1 cellular context compared by ENCODE assay signal in the genomic region with DNA sequence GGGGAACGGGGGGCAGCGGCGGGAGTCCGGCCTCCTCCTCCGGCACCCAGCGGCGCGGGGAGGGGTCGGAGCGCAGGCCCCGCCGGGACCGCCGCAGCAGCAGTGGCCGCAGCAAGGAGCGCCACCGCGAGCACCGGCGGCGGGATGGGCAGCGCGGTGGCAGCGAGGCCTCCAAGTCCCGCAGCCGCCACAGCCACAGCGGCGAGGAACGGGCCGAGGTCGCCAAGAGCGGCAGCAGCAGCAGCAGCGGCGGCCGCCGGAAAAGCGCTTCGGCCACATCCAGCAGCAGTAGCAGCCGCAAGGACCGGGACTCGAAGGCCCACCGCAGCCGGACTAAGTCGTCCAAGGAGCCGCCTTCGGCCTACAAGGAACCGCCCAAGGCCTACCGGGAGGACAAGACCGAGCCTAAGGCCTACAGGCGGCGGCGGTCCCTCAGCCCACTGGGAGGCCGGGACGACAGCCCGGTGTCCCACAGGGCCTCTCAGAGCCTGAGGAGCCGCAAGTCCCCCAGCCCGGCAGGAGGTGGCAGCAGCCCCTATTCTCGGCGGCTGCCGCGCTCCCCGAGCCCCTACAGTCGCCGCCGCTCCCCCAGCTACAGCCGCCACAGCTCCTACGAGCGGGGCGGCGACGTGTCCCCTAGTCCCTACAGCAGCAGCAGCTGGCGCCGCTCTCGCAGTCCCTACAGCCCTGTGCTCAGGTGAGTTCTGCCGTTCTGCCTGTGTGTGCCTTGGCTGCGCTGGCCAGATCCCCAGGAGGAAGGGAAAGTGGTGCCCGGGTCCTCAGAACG.
TF ChIP-seq lines count a peak whose summit lies in the region.

No MANE protein-coding gene starts in this region.

TF ChIP-seq in HepG2, 621 proteins besides CTCF, POLR2A, EP300 and RAD21 (continued from another document and continues in another):
- TF ChIP-seq TMF1 (CRISPR knock-in tag; IDR thresholded peaks at IDR 0.05; ENCODE audit: low read depth) = peak; percentile 38; the same call in 1 of the 2 replicates
- no peak for TF ChIP-seq FOXK2 (IDR thresholded peaks at IDR 0.05)
- TF ChIP-seq MED13 (CRISPR knock-in tag; IDR thresholded peaks at IDR 0.05) = no peak
- TF ChIP-seq ZNF101 (CRISPR knock-in tag; IDR thresholded peaks at IDR 0.05; ENCODE audit: borderline replicate concordance, low read depth) = no peak
- TF ChIP-seq, protein P1, sequence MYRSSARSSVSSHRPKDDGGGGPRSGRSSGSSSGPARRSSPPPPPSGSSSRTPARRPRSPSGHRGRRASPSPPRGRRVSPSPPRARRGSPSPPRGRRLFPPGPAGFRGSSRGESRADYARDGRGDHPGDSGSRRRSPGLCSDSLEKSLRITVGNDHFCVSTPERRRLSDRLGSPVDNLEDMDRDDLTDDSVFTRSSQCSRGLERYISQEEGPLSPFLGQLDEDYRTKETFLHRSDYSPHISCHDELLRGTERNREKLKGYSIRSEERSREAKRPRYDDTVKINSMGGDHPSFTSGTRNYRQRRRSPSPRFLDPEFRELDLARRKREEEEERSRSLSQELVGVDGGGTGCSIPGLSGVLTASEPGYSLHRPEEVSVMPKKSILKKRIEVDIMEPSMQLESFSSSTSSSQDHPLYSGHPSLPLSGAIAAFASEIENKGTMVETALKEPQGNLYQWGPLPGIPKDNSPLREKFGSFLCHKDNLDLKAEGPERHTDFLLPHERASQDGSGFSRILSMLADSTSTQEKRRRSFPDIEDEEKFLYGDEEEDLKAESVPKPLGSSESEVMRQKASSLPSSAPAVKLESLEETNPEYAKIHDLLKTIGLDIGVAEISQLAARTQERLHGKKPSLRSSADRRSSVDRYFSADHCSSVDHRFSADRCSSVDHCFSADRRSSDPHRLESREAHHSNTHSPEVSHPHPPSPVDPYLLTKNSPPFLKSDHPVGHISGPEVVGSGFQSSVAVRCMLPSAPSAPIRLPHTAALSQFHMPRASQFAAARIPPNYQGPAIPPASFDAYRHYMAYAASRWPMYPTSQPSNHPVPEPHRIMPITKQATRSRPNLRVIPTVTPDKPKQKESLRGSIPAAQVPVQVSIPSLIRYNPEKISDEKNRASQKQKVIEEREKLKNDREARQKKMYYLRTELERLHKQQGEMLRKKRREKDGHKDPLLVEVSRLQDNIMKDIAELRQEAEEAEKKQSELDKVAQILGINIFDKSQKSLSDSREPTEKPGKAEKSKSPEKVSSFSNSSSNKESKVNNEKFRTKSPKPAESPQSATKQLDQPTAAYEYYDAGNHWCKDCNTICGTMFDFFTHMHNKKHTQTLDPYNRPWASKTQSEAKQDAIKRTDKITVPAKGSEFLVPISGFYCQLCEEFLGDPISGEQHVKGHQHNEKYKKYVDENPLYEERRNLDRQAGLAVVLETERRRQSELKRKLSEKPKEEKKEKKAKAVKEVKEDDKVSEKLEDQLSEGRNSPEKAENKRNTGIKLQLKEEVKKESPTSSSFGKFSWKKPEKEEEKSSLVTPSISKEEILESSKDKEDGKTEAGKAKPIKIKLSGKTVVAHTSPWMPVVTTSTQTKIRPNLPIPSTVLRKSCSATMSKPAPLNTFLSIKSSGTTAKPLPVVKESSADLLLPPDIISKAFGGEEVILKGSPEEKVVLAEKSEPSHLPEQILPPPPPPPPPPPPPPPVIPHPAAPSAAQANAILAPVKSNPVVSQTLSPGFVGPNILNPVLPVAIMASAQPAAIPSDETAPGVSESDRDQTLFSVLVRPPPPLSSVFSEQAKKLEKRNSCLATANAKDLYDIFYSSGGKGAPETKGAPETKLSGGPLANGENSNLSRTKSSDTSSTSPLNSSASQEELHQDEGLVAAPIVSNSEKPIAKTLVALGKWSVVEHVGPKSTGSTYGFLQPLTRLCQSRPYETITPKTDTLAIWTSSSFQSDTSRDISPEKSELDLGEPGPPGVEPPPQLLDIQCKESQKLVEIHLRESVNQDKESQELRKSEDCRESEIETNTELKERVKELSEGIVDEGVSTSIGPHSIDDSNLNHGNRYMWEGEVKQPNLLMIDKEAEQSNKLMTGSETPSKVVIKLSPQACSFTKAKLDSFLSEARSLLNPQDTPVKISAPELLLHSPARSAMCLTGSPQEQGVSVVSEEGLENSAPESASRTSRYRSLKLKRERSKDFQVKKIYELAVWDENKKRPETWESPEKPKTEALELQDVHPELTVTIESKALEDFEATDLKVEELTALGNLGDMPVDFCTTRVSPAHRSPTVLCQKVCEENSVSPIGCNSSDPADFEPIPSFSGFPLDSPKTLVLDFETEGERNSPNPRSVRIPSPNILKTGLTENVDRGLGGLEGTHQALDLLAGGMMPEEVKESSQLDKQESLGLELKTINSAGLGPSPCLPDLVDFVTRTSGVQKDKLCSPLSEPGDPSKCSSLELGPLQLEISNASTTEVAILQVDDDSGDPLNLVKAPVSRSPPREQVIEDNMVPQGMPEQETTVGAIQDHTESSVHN (CRISPR knock-in tag; IDR thresholded peaks at IDR 0.05) = no peak
- peak; percentile 94 for TF ChIP-seq ZC3H13 (CRISPR knock-in tag; IDR thresholded peaks at IDR 0.05)
- TF ChIP-seq ZZZ3 (CRISPR knock-in tag; IDR thresholded peaks at IDR 0.05; ENCODE audit: borderline replicate concordance) = no peak
- no peak for TF ChIP-seq ZFP1 (CRISPR knock-in tag; IDR thresholded peaks at IDR 0.05)
- 0 out of 2 replicates have a peak, but pooled peaks have one; percentile 27 for TF ChIP-seq ZFP41 (CRISPR knock-in tag; IDR thresholded peaks at IDR 0.05; ENCODE audit: borderline replicate concordance)
- TF ChIP-seq, protein P2, sequence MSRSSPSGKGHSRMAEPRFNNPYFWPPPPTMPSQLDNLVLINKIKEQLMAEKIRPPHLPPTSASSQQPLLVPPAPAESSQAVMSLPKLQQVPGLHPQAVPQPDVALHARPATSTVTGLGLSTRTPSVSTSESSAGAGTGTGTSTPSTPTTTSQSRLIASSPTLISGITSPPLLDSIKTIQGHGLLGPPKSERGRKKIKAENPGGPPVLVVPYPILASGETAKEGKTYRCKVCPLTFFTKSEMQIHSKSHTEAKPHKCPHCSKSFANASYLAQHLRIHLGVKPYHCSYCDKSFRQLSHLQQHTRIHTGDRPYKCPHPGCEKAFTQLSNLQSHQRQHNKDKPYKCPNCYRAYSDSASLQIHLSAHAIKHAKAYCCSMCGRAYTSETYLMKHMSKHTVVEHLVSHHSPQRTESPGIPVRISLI (CRISPR knock-in tag; IDR thresholded peaks at IDR 0.05; ENCODE audit: borderline replicate concordance) = no peak
- no peak for TF ChIP-seq HDAC2 (CRISPR knock-in tag; IDR thresholded peaks at IDR 0.05)
- TF ChIP-seq ZNF589 (CRISPR knock-in tag; conservative IDR thresholded peaks at IDR 0.05) = no peak
- no peak for TF ChIP-seq ZNF235 (CRISPR knock-in tag; IDR thresholded peaks at IDR 0.05; ENCODE audit: borderline replicate concordance)
- TF ChIP-seq NR2F2 (IDR thresholded peaks at IDR 0.05; ENCODE audit: borderline replicate concordance, low read depth) = no peak
- TF ChIP-seq, protein P3, sequence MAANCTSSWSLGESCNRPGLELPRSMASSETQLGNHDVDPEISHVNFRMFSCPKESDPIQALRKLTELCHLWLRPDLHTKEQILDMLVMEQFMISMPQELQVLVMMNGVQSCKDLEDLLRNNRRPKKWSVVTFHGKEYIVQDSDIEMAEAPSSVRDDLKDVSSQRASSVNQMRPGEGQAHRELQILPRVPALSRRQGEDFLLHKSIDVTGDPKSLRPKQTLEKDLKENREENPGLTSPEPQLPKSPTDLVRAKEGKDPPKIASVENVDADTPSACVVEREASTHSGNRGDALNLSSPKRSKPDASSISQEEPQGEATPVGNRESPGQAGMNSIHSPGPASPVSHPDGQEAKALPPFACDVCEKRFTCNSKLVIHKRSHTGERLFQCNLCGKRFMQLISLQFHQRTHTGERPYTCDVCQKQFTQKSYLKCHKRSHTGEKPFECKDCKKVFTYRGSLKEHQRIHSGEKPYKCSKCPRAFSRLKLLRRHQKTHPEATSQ (CRISPR knock-in tag; IDR thresholded peaks at IDR 0.05; ENCODE audit: borderline replicate concordance) = no peak
- TF ChIP-seq, protein P4, sequence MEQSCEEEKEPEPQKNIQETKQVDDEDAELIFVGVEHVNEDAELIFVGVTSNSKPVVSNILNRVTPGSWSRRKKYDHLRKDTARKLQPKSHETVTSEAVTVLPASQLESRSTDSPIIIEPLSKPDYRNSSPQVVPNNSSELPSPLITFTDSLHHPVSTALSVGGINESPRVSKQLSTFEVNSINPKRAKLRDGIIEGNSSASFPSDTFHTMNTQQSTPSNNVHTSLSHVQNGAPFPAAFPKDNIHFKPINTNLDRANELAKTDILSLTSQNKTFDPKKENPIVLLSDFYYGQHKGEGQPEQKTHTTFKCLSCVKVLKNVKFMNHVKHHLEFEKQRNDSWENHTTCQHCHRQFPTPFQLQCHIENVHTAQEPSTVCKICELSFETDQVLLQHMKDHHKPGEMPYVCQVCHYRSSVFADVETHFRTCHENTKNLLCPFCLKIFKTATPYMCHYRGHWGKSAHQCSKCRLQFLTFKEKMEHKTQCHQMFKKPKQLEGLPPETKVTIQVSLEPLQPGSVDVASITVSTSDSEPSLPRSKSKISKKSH (CRISPR knock-in tag; IDR thresholded peaks at IDR 0.05; ENCODE audit: borderline replicate concordance) = peak; percentile 46; the same call in 1 of the 2 replicates
- TF ChIP-seq ZNF224 (CRISPR knock-in tag; IDR thresholded peaks at IDR 0.05) = no peak
- no peak for TF ChIP-seq CENPT (CRISPR knock-in tag; IDR thresholded peaks at IDR 0.05; ENCODE audit: low read depth)
- no peak for TF ChIP-seq SNAI1 (CRISPR knock-in tag; IDR thresholded peaks at IDR 0.05; ENCODE audit: borderline replicate concordance)
- TF ChIP-seq, protein P5, sequence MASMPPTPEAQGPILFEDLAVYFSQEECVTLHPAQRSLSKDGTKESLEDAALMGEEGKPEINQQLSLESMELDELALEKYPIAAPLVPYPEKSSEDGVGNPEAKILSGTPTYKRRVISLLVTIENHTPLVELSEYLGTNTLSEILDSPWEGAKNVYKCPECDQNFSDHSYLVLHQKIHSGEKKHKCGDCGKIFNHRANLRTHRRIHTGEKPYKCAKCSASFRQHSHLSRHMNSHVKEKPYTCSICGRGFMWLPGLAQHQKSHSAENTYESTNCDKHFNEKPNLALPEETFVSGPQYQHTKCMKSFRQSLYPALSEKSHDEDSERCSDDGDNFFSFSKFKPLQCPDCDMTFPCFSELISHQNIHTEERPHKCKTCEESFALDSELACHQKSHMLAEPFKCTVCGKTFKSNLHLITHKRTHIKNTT (CRISPR knock-in tag; IDR thresholded peaks at IDR 0.05) = no peak
- TF ChIP-seq, protein P6, sequence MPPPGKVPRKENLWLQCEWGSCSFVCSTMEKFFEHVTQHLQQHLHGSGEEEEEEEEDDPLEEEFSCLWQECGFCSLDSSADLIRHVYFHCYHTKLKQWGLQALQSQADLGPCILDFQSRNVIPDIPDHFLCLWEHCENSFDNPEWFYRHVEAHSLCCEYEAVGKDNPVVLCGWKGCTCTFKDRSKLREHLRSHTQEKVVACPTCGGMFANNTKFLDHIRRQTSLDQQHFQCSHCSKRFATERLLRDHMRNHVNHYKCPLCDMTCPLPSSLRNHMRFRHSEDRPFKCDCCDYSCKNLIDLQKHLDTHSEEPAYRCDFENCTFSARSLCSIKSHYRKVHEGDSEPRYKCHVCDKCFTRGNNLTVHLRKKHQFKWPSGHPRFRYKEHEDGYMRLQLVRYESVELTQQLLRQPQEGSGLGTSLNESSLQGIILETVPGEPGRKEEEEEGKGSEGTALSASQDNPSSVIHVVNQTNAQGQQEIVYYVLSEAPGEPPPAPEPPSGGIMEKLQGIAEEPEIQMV (CRISPR knock-in tag; IDR thresholded peaks at IDR 0.05; ENCODE audit: low read depth) = no peak; the same call in none of the 2 replicates
- TF ChIP-seq ZNF816 (CRISPR knock-in tag; IDR thresholded peaks at IDR 0.05; ENCODE audit: borderline replicate concordance) = no peak
- no peak for TF ChIP-seq NBN (conservative IDR thresholded peaks at IDR 0.05)
- TF ChIP-seq, protein P7, sequence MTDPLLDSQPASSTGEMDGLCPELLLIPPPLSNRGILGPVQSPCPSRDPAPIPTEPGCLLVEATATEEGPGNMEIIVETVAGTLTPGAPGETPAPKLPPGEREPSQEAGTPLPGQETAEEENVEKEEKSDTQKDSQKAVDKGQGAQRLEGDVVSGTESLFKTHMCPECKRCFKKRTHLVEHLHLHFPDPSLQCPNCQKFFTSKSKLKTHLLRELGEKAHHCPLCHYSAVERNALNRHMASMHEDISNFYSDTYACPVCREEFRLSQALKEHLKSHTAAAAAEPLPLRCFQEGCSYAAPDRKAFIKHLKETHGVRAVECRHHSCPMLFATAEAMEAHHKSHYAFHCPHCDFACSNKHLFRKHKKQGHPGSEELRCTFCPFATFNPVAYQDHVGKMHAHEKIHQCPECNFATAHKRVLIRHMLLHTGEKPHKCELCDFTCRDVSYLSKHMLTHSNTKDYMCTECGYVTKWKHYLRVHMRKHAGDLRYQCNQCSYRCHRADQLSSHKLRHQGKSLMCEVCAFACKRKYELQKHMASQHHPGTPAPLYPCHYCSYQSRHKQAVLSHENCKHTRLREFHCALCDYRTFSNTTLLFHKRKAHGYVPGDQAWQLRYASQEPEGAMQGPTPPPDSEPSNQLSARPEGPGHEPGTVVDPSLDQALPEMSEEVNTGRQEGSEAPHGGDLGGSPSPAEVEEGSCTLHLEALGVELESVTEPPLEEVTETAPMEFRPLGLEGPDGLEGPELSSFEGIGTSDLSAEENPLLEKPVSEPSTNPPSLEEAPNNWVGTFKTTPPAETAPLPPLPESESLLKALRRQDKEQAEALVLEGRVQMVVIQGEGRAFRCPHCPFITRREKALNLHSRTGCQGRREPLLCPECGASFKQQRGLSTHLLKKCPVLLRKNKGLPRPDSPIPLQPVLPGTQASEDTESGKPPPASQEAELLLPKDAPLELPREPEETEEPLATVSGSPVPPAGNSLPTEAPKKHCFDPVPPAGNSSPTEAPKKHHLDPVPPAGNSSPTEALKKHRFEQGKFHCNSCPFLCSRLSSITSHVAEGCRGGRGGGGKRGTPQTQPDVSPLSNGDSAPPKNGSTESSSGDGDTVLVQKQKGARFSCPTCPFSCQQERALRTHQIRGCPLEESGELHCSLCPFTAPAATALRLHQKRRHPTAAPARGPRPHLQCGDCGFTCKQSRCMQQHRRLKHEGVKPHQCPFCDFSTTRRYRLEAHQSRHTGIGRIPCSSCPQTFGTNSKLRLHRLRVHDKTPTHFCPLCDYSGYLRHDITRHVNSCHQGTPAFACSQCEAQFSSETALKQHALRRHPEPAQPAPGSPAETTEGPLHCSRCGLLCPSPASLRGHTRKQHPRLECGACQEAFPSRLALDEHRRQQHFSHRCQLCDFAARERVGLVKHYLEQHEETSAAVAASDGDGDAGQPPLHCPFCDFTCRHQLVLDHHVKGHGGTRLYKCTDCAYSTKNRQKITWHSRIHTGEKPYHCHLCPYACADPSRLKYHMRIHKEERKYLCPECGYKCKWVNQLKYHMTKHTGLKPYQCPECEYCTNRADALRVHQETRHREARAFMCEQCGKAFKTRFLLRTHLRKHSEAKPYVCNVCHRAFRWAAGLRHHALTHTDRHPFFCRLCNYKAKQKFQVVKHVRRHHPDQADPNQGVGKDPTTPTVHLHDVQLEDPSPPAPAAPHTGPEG (CRISPR knock-in tag; IDR thresholded peaks at IDR 0.05) = no peak
- TF ChIP-seq ZNF530 (CRISPR knock-in tag; IDR thresholded peaks at IDR 0.05; ENCODE audit: low read depth) = peak; percentile 60; the same call in 1 of the 2 replicates
- peak; percentile 62; the same call in 1 of the 2 replicates for TF ChIP-seq YEATS4 (CRISPR knock-in tag; IDR thresholded peaks at IDR 0.05; ENCODE audit: borderline replicate concordance)
- TF ChIP-seq GABPB1 (CRISPR knock-in tag; IDR thresholded peaks at IDR 0.05) = peak; percentile 66; the same call in 1 of the 2 replicates
- TF ChIP-seq, protein P8, sequence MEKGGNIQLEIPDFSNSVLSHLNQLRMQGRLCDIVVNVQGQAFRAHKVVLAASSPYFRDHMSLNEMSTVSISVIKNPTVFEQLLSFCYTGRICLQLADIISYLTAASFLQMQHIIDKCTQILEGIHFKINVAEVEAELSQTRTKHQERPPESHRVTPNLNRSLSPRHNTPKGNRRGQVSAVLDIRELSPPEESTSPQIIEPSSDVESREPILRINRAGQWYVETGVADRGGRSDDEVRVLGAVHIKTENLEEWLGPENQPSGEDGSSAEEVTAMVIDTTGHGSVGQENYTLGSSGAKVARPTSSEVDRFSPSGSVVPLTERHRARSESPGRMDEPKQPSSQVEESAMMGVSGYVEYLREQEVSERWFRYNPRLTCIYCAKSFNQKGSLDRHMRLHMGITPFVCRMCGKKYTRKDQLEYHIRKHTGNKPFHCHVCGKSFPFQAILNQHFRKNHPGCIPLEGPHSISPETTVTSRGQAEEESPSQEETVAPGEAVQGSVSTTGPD (CRISPR knock-in tag; IDR thresholded peaks at IDR 0.05) = no peak
- TF ChIP-seq SALL1 (CRISPR knock-in tag; IDR thresholded peaks at IDR 0.05) = 0 out of 2 replicates have a peak, but pooled peaks have one; percentile 20
